12 cellular contexts compared by ENCODE assay signal in genomic region chrX:120753413-120754251, GRCh38.
DNase-seq lines count a peak whose midpoint lies in the region; ATAC-seq, FAIRE-seq and TF ChIP-seq lines count a peak whose summit lies in the region.
"Had no signal": no experiment of that assay in that cellular context is flagged by ENCODE, and none has a peak within 500 bp of the region (broad histone marks: within the 10 kb centered on the region; RNA-seq: fewer than 3 reads in every experiment).

No MANE protein-coding gene starts in this region.

- peak; percentile 41; the same call in 1 of the 2 replicates for TF ChIP-seq RAD21 in GM12878 (IDR thresholded peaks at IDR 0.05; ENCODE audit: insufficient read depth, low read depth, low read length)

- SMC1A ChIA-PET in GM12878 (lab: Charles Lee; ENCODE audit: uncharacterized antibody, unreplicated experiment) = interaction anchor here (0.6 to 6.7 kb wide), 15 partner anchors 11 to 255 kb away, joined by 3 to 66 read pairs (median 4); partner anchors contain the start of genes CUL4B and MCTS1

- no peak overlapping the region for H3K9ac ChIP-seq in BLaER1 treated with 17β-estradiol and CSF1 and Interleukin-3, amounts not matched to agents 10 nM and 100 nM
- H3K9ac ChIP-seq in OCI-LY1 (ENCODE audit: low read length) (peak overlapping the region; percentile 99), GM12878 (ENCODE audit: control insufficient read depth, insufficient read depth, low read length) (no peak overlapping the region)

- BruUV-seq in GM12878 (replicated peaks; lab: Mats Ljungman, UMichigan) = no TSS peak

- RAD21 ChIA-PET in GM12878 (lab: Charles Lee; ENCODE audit: unreplicated experiment) = interaction anchor here (0.6 to 2.6 kb wide), 6 partner anchors 15 to 254 kb away, joined by 3 to 16 read pairs (median 4); partner anchors contain the start of gene MCTS1

- H3K4me3 ChIP-seq in BLaER1 treated with 17β-estradiol and CSF1 and Interleukin-3, amounts not matched to agents 10 nM and 100 nM = no peak overlapping the region
- H3K4me3 ChIP-seq in OCI-LY1 (ENCODE audit: low read depth, low read length, poor library complexity, severe bottlenecking) (peak overlapping the region; percentile 84), GM12878 (no peak overlapping the region)
- H3K4me3 ChIP-seq: gastroesophageal sphincter had no signal

- 6% methylated on average over 10 of the region's 10 CpGs for WGBS in GM12878 (ENCODE audit: insufficient coverage, insufficient replicate concordance, low lambda C conversion rate, missing lambda C conversion rate)

- H4K20me1 ChIP-seq in BLaER1 treated with 17β-estradiol and CSF1 and Interleukin-3, amounts not matched to agents 10 nM and 100 nM = no peaks in the 10 kb centered on the region
- H4K20me1 ChIP-seq in OCI-LY1 (ENCODE audit: insufficient read depth, low read length) = no peaks in the 10 kb centered on the region
- no peaks in the 10 kb centered on the region for H4K20me1 ChIP-seq in GM12878 (ENCODE audit: control insufficient read depth, insufficient read depth)

- CTCF ChIA-PET in GM12878 (lab: Yijun Ruan, JAX) (interaction anchor here (0.6 to 2.8 kb wide), 14 partner anchors 14 to 268 kb away, joined by 3 to 15 read pairs (median 3); no protein-coding TSS in a partner anchor), HEK293T (lab: Yijun Ruan, JAX) (no interaction called here)

- FAIRE-seq in GM12878 (lab: Jason Lieb, UNC) = no peak

- in situ Hi-C loops in GM12878 (cut with MboI) = loop anchor here (25.0 kb wide), 1 partner anchor 241 kb away; no protein-coding TSS in a partner anchor

- no peak for TF ChIP-seq POLR2A in GM12878 (IDR thresholded peaks at IDR 0.05; ENCODE audit: low read depth, low read length)

- H3K4me2 ChIP-seq in BLaER1 treated with 17β-estradiol and CSF1 and Interleukin-3, amounts not matched to agents 10 nM and 100 nM = peak overlapping the region in 8 of 11 experiments; percentile 3 to 70 (median 50); a peak in 15 of 22 replicates
- peak overlapping the region; percentile 96 for H3K4me2 ChIP-seq in OCI-LY1 (ENCODE audit: low read length)
- H3K4me2 ChIP-seq in GM12878 (ENCODE audit: control insufficient read depth, insufficient read depth) = peak overlapping the region; percentile 31; the same call in 1 of the 2 replicates

- peaks cover 0 to 4% (median 0%) of the 10 kb centered on the region in 11 experiments; a peak in 2 of 22 replicates for H3K9me3 ChIP-seq in BLaER1 treated with 17β-estradiol and CSF1 and Interleukin-3, amounts not matched to agents 10 nM and 100 nM (replicated peaks in 1 of 11)
- no peaks in the 10 kb centered on the region for H3K9me3 ChIP-seq in OCI-LY1 (ENCODE audit: low read length)
- no peaks in the 10 kb centered on the region for H3K9me3 ChIP-seq in GM12878 (replicated peaks; ENCODE audit: control insufficient read depth, insufficient read depth, low read length)
- H3K9me3 ChIP-seq: gastroesophageal sphincter had no signal

- H3K36me3 ChIP-seq in BLaER1 treated with 17β-estradiol and CSF1 and Interleukin-3, amounts not matched to agents 10 nM and 100 nM = no peaks in the 10 kb centered on the region
- H3K36me3 ChIP-seq in OCI-LY1 (ENCODE audit: insufficient read depth, low read length) = peaks cover 11% of the 10 kb centered on the region; the same call in 1 of the 2 replicates
- no peaks in the 10 kb centered on the region for H3K36me3 ChIP-seq in GM12878 (ENCODE audit: control insufficient read depth in 2 of 2, insufficient read depth in 2 of 2, low read length in 1 of 2)
- H3K36me3 ChIP-seq: gastroesophageal sphincter had no signal

- POLR2A ChIA-PET in GM12878 (lab: Charles Lee) = interaction anchor here (0.5 to 2.1 kb wide), 6 partner anchors 25 to 543 kb away, joined by 3 to 6 read pairs (median 4); partner anchors contain the start of gene CUL4B
- POLR2A ChIA-PET in HEK293T (lab: Yijun Ruan, JAX) = no interaction called here

- TF ChIP-seq EP300 in GM12878 (IDR thresholded peaks at IDR 0.05; ENCODE audit: borderline replicate concordance in 1 of 2, control insufficient read depth in 1 of 2, low read depth in 2 of 2, low read length in 2 of 2) = no peak

- H3K27ac ChIP-seq in BLaER1 treated with 17β-estradiol and CSF1 and Interleukin-3, amounts not matched to agents 10 nM and 100 nM = peak overlapping the region in 1 of 11 experiments; percentile 11; a peak in 1 of 22 replicates
- H3K27ac ChIP-seq in OCI-LY1 (ENCODE audit: low read depth, low read length, poor library complexity, severe bottlenecking) = peak overlapping the region; percentile 99
- H3K27ac ChIP-seq in GM12878 (ENCODE audit: control insufficient read depth, insufficient read depth) = peak overlapping the region; percentile 27
- H3K27ac ChIP-seq: gastroesophageal sphincter had no signal

- TF ChIP-seq CTCF in OCI-LY1 (IDR thresholded peaks at IDR 0.05; ENCODE audit: low read length) (peak; percentile 4; the same call in 1 of the 2 replicates), GM12878 (IDR thresholded peaks at IDR 0.05 in 2 of 3, conservative IDR thresholded peaks at IDR 0.05 in 1 of 3; ENCODE audit: control insufficient read depth in 2 of 3, extremely low read depth in 1 of 3, insufficient read depth in 1 of 3, low read depth in 3 of 3, low read length in 3 of 3) (no peak)

- H2AFZ ChIP-seq in OCI-LY1 (ENCODE audit: low read length) (no peak overlapping the region), GM12878 (ENCODE audit: control insufficient read depth, low read depth, low read length) (peak overlapping the region; percentile 41; the same call in 1 of the 2 replicates)

- H3K27me3 ChIP-seq in BLaER1 treated with 17β-estradiol and CSF1 and Interleukin-3, amounts not matched to agents 10 nM and 100 nM = no peaks in the 10 kb centered on the region
- no peaks in the 10 kb centered on the region for H3K27me3 ChIP-seq in OCI-LY1 (ENCODE audit: insufficient read depth, low read length)
- H3K27me3 ChIP-seq in GM12878 (replicated peaks in 1 of 2; ENCODE audit: control insufficient read depth in 2 of 2, insufficient read depth in 2 of 2, low read length in 1 of 2) = no peaks in the 10 kb centered on the region
- H3K27me3 ChIP-seq: gastroesophageal sphincter had no signal

- peak; percentile 35 for ATAC-seq in GM18517 (IDR thresholded peaks at IDR 0.05; ENCODE audit: unreplicated experiment)
- peak; percentile 36 for ATAC-seq in GM12878
- ATAC-seq in HG03175 (IDR thresholded peaks at IDR 0.05; ENCODE audit: unreplicated experiment) = no peak
- ATAC-seq in GM19452 (IDR thresholded peaks at IDR 0.05; ENCODE audit: unreplicated experiment) = no peak
- ATAC-seq: gastroesophageal sphincter had no signal

- DNase-seq in GM12878 (ENCODE audit: low read depth, low spot score) = no peak
- DNase-seq in NCI-H1105 (lab: John Stamatoyannopoulos, UW) = no peak
- DNase-seq in HEK293T (ENCODE audit: extremely low spot score) = no peak
- DNase-seq: left colon, NCI-H187, occipital lobe had no signal

- intact Hi-C loops in GM12878 (cut with micrococcal nuclease; ENCODE audit: unreplicated experiment) = no loop called here

- H3K9me2 ChIP-seq in OCI-LY1 (ENCODE audit: low read depth, low read length) = no peaks in the 10 kb centered on the region

- no peaks in the 10 kb centered on the region for H3K79me2 ChIP-seq in OCI-LY1 (ENCODE audit: insufficient read depth, low read length)
- H3K79me2 ChIP-seq in GM12878 (ENCODE audit: control insufficient read depth, insufficient read depth, low read length) = no peaks in the 10 kb centered on the region

- H3F3A ChIP-seq in OCI-LY1 (ENCODE audit: insufficient read depth, low read length) = no peaks in the 10 kb centered on the region

- peaks cover 22 to 71% (median 52%) of the 10 kb centered on the region in 10 experiments for H3K4me1 ChIP-seq in BLaER1 treated with 17β-estradiol and CSF1 and Interleukin-3, amounts not matched to agents 10 nM and 100 nM
- H3K4me1 ChIP-seq in OCI-LY1 (ENCODE audit: insufficient read depth, low read length, severe bottlenecking) = peaks cover 88% of the 10 kb centered on the region
- H3K4me1 ChIP-seq in GM12878 (ENCODE audit: control insufficient read depth, insufficient read depth, low read length) = peaks cover 34% of the 10 kb centered on the region
- H3K4me1 ChIP-seq: gastroesophageal sphincter had no signal

TF ChIP-seq in GM12878, 131 proteins besides CTCF, POLR2A, EP300 and RAD21 (continues in another document):
- TF ChIP-seq NFIC (IDR thresholded peaks at IDR 0.05; ENCODE audit: low read depth, low read length) = 0 out of 2 replicates have a peak, but pooled peaks have one; percentile 31
- TF ChIP-seq SUPT20H (IDR thresholded peaks at IDR 0.05; ENCODE audit: borderline replicate concordance, control insufficient read depth, low read depth, low read length) = no peak
- TF ChIP-seq IKZF1 (conservative IDR thresholded peaks at IDR 0.05) = 0 out of 2 replicates have a peak, but pooled peaks have one; percentile 33
- peak; percentile 20; the same call in 1 of the 2 replicates for TF ChIP-seq ATF7 (IDR thresholded peaks at IDR 0.05; ENCODE audit: low read depth)
- TF ChIP-seq ZZZ3 (IDR thresholded peaks at IDR 0.05; ENCODE audit: control insufficient read depth, insufficient read length, low read depth) = no peak
- TF ChIP-seq EGR1 (IDR thresholded peaks at IDR 0.05; ENCODE audit: borderline replicate concordance in 1 of 2, low read depth in 2 of 2, low read length in 2 of 2) = peak in 1 of 2 experiments; percentile 95; a peak in 2 of 3 replicates
- 0 out of 3 replicates have a peak, but pooled peaks have one; percentile 41 for TF ChIP-seq POU2F2 (IDR thresholded peaks at IDR 0.05; ENCODE audit: borderline replicate concordance, low read depth, low read length)
- TF ChIP-seq ZNF274 (IDR thresholded peaks at IDR 0.05; ENCODE audit: insufficient read depth, insufficient read length) = no peak

TF ChIP-seq in HEK293T, 16 proteins besides CTCF, POLR2A, EP300 and RAD21:
- TF ChIP-seq BHLHE40 (IDR thresholded peaks at IDR 0.05; ENCODE audit: borderline replicate concordance) (no peak), ZNF384 (IDR thresholded peaks at IDR 0.05) (no peak), LEF1 (IDR thresholded peaks at IDR 0.05; ENCODE audit: borderline replicate concordance) (no peak), FOXK2 (IDR thresholded peaks at IDR 0.05) (no peak), L3MBTL2 (conservative IDR thresholded peaks at IDR 0.05) (no peak)
TF ChIP-seq in HEK293T: peak in this region for 0.

Comparison
In these comparisons a context has a peak if more than half of its experiments do, and no peak if none do; other contexts are left out.
1. H3K4me2 ChIP-seq: peak in every context shown above with its lines; median percentile 96 in OCI-LY1; 50 in BLaER1 treated with 17β-estradiol and CSF1 and Interleukin-3, amounts not matched to agents 10 nM and 100 nM; 31 in GM12878.
2. ATAC-seq: peak in GM18517 (single experiment) and GM12878 (single experiment); none in HG03175 (single experiment) and GM19452 (single experiment).